9 cellular contexts compared by ENCODE assay signal in the genomic region with DNA sequence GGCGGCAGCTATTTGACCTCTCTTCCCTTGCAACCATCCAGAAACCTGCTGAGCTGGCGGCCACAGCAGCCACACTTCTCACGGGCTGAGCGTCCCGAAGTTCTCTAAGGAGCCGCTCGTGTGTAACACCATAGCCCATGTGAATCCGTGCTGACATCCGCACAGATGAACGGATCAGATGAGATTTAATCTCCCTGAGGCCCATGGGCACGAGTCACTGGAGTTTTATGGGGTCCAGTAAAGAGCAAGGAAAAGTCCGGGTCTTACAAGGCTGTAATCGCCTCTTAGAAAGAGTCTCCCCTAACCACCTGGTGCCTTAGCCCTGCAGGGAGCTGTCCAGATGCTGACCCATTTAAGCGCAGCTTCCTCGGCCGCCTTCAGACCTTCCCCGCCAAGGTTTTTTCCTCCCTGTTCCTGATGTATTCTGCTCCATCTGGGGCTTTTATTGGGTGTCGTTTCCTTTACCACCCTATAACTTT. TPM values are rescaled to one million over a fixed set of nuclear protein-coding genes. Genes with fewer than 3 reads are reported as not detected.
DNase-seq lines count a peak whose midpoint lies in the region; ATAC-seq and TF ChIP-seq lines count a peak whose summit lies in the region.
"Had no signal": no experiment of that assay in that cellular context is flagged by ENCODE, and none has a peak within 500 bp of the region (broad histone marks: within the 10 kb centered on the region; RNA-seq: fewer than 3 reads in every experiment).

No MANE protein-coding gene starts in this region.

- H3K14ac ChIP-seq in trophoblast cell (ENCODE audit: low read length) = no peak overlapping the region

- no peak overlapping the region for H2AK5ac ChIP-seq in trophoblast cell (ENCODE audit: low read length)

- H4K12ac ChIP-seq in trophoblast cell (ENCODE audit: low read depth, low read length) = no peak overlapping the region

- no peaks in the 10 kb centered on the region for H3K79me2 ChIP-seq in trophoblast cell (ENCODE audit: control insufficient read depth, insufficient read depth, low read length, poor library complexity)

- H2BK120ac ChIP-seq in trophoblast cell (ENCODE audit: insufficient read depth, low read length, poor library complexity) = no peak overlapping the region

- no peak overlapping the region for H2BK12ac ChIP-seq in trophoblast cell (ENCODE audit: low read length)

- H4K8ac ChIP-seq in trophoblast cell (ENCODE audit: low read depth, low read length) = no peak overlapping the region

- no peaks in the 10 kb centered on the region for H3K9me3 ChIP-seq in RWPE2 (ENCODE audit: severe bottlenecking)
- no peaks in the 10 kb centered on the region for H3K9me3 ChIP-seq in trophoblast cell (ENCODE audit: insufficient read depth, low read depth, low read length)

- no peak overlapping the region for H4K91ac ChIP-seq in trophoblast cell (ENCODE audit: low read depth, low read length)

- no peak overlapping the region for H3K18ac ChIP-seq in trophoblast cell (ENCODE audit: low read length)

- WGBS in trophoblast cell (ENCODE audit: extremely low coverage, insufficient coverage, insufficient read length) = no CpG with 5 or more reads among the region's 18 CpGs

- no peak overlapping the region for H2AFZ ChIP-seq in trophoblast cell (ENCODE audit: insufficient read depth, low read length, poor library complexity)

- no peak overlapping the region for H2BK5ac ChIP-seq in trophoblast cell (ENCODE audit: low read depth, low read length, poor library complexity)

- H3K4me1 ChIP-seq in RWPE2 (ENCODE audit: insufficient read depth, poor library complexity, severe bottlenecking) (no peaks in the 10 kb centered on the region), trophoblast cell (ENCODE audit: control insufficient read depth in 1 of 2, insufficient read depth in 2 of 2, low read length in 2 of 2) (no peaks in the 10 kb centered on the region)

- no peak overlapping the region for H3K4ac ChIP-seq in trophoblast cell (ENCODE audit: low read depth, low read length)

- TF ChIP-seq CTCF in RWPE2 (IDR thresholded peaks at IDR 0.05; ENCODE audit: poor library complexity, severe bottlenecking) (no peak), fibroblast of mammary gland (conservative IDR thresholded peaks at IDR 0.05; ENCODE audit: control insufficient read depth, insufficient read depth, low read depth, low read length) (no peak)

- H3K36me3 ChIP-seq in RWPE2 (ENCODE audit: low read depth) = no peaks in the 10 kb centered on the region
- no peaks in the 10 kb centered on the region for H3K36me3 ChIP-seq in trophoblast cell (ENCODE audit: control insufficient read depth in 1 of 2, insufficient read depth in 2 of 2, low read length in 2 of 2)

- H3K79me1 ChIP-seq in trophoblast cell (ENCODE audit: low read length) = no peaks in the 10 kb centered on the region

- no peak overlapping the region for H3K23ac ChIP-seq in trophoblast cell (ENCODE audit: low read length)

- H3K4me3 ChIP-seq in RWPE2 (ENCODE audit: severe bottlenecking) (no peak overlapping the region), fibroblast of mammary gland (ENCODE audit: control insufficient read depth, low read depth, low read length) (no peak overlapping the region), trophoblast cell (ENCODE audit: low read depth, low read length) (no peak overlapping the region)

- no peak overlapping the region for H3K9ac ChIP-seq in trophoblast cell (ENCODE audit: low read length)

- peak; percentile 95 for ATAC-seq in RWPE2 (ENCODE audit: low read depth)
- no peak for ATAC-seq in HG02973 (IDR thresholded peaks at IDR 0.05; ENCODE audit: unreplicated experiment)
- no peak for ATAC-seq in HG03520 (IDR thresholded peaks at IDR 0.05; ENCODE audit: unreplicated experiment)

- H3K27ac ChIP-seq in RWPE2 (ENCODE audit: poor library complexity, severe bottlenecking) = no peak overlapping the region
- no peak overlapping the region for H3K27ac ChIP-seq in trophoblast cell (ENCODE audit: low read depth, low read length)
- H3K27ac ChIP-seq: C4-2B had no signal

- H3K27me3 ChIP-seq in RWPE2 (ENCODE audit: insufficient read depth, poor library complexity, severe bottlenecking) (peaks cover 38% of the 10 kb centered on the region), trophoblast cell (ENCODE audit: insufficient read depth, low read length) (no peaks in the 10 kb centered on the region)

- H3K4me2 ChIP-seq in trophoblast cell (ENCODE audit: low read length) = no peak overlapping the region

- DNase-seq in SIG-M5 treated with dmso at 0.1 percent for 504 hours (lab: John Stamatoyannopoulos, UW; ENCODE audit: unreplicated experiment) (peak; percentile 40), SIG-M5 (lab: John Stamatoyannopoulos, UW) (no peak), RWPE2 (ENCODE audit: low spot score) (no peak), fibroblast of mammary gland (ENCODE audit: low read depth) (peak; percentile 58), trophoblast cell (peak; percentile 25 to 64), NCI-H345 (lab: John Stamatoyannopoulos, UW) (no peak)

RNA-seq across cellular contexts. Expression of a gene that starts 5.5 kb away (rescaled TPM):
- polyA plus RNA-seq in trophoblast cell (2013) = not detected in 2 replicates

Comparison
In these comparisons a context has a peak if more than half of its experiments do, and no peak if none do; other contexts are left out.
1. DNase-seq: peak in SIG-M5 treated with dmso at 0.1 percent for 504 hours (single experiment), fibroblast of mammary gland (single experiment) and trophoblast cell (2 of 2); none in SIG-M5 (single experiment), RWPE2 (single experiment) and NCI-H345 (single experiment).